17 cellular contexts compared by ENCODE assay signal in the genomic region with DNA sequence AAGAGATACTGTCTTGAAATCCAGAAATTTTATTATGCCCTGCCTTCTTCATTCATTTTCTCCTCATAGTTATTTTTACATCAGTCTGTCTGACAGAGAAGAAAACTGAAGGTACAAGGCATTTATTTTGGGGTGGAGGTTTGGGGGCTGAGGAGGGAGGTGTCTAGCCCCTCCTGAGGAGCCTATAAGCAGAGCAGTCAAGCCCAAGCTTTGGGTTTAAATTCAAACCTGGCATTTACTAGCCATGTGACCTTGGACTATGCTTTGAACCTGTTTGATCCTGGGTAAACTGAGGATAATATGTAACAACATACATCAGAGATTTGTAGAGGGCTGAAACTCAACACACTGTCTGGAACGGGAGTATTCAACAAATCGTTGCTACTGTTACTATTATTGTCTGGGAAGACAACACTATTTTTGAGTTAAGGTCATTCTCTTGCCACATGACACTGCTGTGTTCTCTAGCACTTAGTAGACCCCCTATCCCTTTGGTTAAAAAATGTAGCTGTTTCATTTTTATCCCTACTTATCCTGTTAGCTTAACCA.
A peak's percentile ranks its signal among the peaks of the same experiment; 100 is the strongest.
DNase-seq lines count a peak whose midpoint lies in the region; ATAC-seq, FAIRE-seq and TF ChIP-seq lines count a peak whose summit lies in the region.
"Had no signal": no experiment of that assay in that cellular context is flagged by ENCODE, and none has a peak within 500 bp of the region (broad histone marks: within the 10 kb centered on the region; RNA-seq: fewer than 3 reads in every experiment).

No MANE protein-coding gene starts in this region.

- H3K9me3 ChIP-seq in A549, result no peaks in the 10 kb centered on the region
- no peaks in the 10 kb centered on the region for H3K9me3 ChIP-seq in GM23248 (ENCODE audit: low read depth)
- H3K9me3 ChIP-seq in stomach, result no peaks in the 10 kb centered on the region
- no peaks in the 10 kb centered on the region for H3K9me3 ChIP-seq in kidney (ENCODE audit: control insufficient read depth in 1 of 2, low read length in 2 of 2)

- no peak for FAIRE-seq in A549 (lab: Jason Lieb, UNC)
- no peak for FAIRE-seq in kidney (lab: Jason Lieb, UNC)
- FAIRE-seq: D721Med had no signal

- TF ChIP-seq RAD21 in A549 (conservative IDR thresholded peaks at IDR 0.05 in 1 of 2, IDR thresholded peaks at IDR 0.05 in 1 of 2), result no peak

- no peak for ATAC-seq in A549
- ATAC-seq: GM23338, HCT116 had no signal

- in situ Hi-C loops in GM23248 (cut with MboI), result no loop called here

- TF ChIP-seq EP300 in A549 (IDR thresholded peaks at IDR 0.05) (no peak), stomach (IDR thresholded peaks at IDR 0.05) (no peak)

- WGBS in A549 (ENCODE audit: missing lambda C conversion rate), result 82% methylated on average over 2 of the region's 2 CpGs
- 95 to 98% methylated on average over 2 of the region's 2 CpGs for WGBS in GM23248 (ENCODE audit: low coverage in 1 of 2, low lambda C conversion rate in 2 of 2, missing lambda C conversion rate in 2 of 2), 2 experiments
- WGBS in stomach, 5 donors, result 87 to 93% (median 89%) methylated on average over 2 of the region's 2 CpGs

- no peaks in the 10 kb centered on the region for H3K79me2 ChIP-seq in GM23248 (ENCODE audit: insufficient read depth)

- peaks cover 26% of the 10 kb centered on the region for H3F3A ChIP-seq in GM23248 (ENCODE audit: insufficient read depth)

- H3K27ac ChIP-seq in A549 (peak overlapping the region in 1 of 2 experiments; percentile 19; a peak in 1 of 6 replicates), GM23248 (0 out of 2 replicates have a peak overlapping the region, but pooled peaks have one; percentile 91), epithelial cell of prostate (peak overlapping the region; percentile 90), stomach (peak overlapping the region in 3 of 5 donors; percentile 38 to 82 (median 76)), kidney (ENCODE audit: low read depth in 2 of 2, low read length in 2 of 2) (no peak overlapping the region)

- H3K9me2 ChIP-seq in GM23248 (ENCODE audit: insufficient read depth), result no peaks in the 10 kb centered on the region

- POLR2A ChIA-PET in A549 (lab: Yijun Ruan, JAX), result no interaction called here

- TF ChIP-seq POLR2A in A549 (IDR thresholded peaks at IDR 0.05; ENCODE audit: low read length) (no peak), stomach (IDR thresholded peaks at IDR 0.05) (no peak)

- H3K4me1 ChIP-seq in A549, result peaks cover 24% of the 10 kb centered on the region
- H3K4me1 ChIP-seq in GM23248 (ENCODE audit: insufficient read depth), result peaks cover 17% of the 10 kb centered on the region
- peaks cover 17 to 20% (median 18%) of the 10 kb centered on the region in 4 donors for H3K4me1 ChIP-seq in stomach
- H3K4me1 ChIP-seq in kidney (ENCODE audit: control insufficient read depth in 1 of 2, insufficient read depth in 1 of 2, low read depth in 1 of 2, low read length in 2 of 2), result peaks cover 6 to 20% of the 10 kb centered on the region in 2 donors

- no peak overlapping the region for H2AFZ ChIP-seq in GM23248
- H2AFZ ChIP-seq: GM23338 had no signal

- intact Hi-C loops in stomach (cut with DNase I; ENCODE audit: low total_unique reads), result no loop called here
- intact Hi-C loops in kidney (cut with DNase I), result no loop called here

- H4K20me1 ChIP-seq in GM23248 (ENCODE audit: insufficient read depth), result no peaks in the 10 kb centered on the region

- peak overlapping the region; percentile 48; the same call in 2 of the 3 replicates for H3K4me2 ChIP-seq in A549
- H3K4me2 ChIP-seq in GM23248 (ENCODE audit: unreplicated experiment), result no peak overlapping the region
- H3K4me2 ChIP-seq: GM23338 had no signal

- DNase-seq in A549 (ENCODE audit: low read depth in 1 of 2, low spot score in 1 of 2) (no peak), GM23248 (no peak), epithelial cell of prostate (ENCODE audit: low read depth, low spot score) (no peak), stomach (no peak), GM03348 (ENCODE audit: low spot score) (no peak), kidney (no peak)
- no peak for DNase-seq in stimulated activated naive CD4-positive, alpha-beta T cell (lab: John Stamatoyannopoulos, UW)
- DNase-seq: AML-193; CD4-positive, alpha-beta T cell; MM.1S; NCI-H2081 treated with DMSO at 0.1 percent for 48 hours; NCI-H510A; NCI-H82; PC-3 had no signal

- no peak for TF ChIP-seq CTCF in A549 (IDR thresholded peaks at IDR 0.05)
- no peak for TF ChIP-seq CTCF in stomach (IDR thresholded peaks at IDR 0.05)
- no peak for TF ChIP-seq CTCF in kidney (IDR thresholded peaks at IDR 0.05; ENCODE audit: borderline replicate concordance, extremely low read depth, insufficient read depth)

- H3K4me3 ChIP-seq in A549 (no peak overlapping the region), GM23248 (no peak overlapping the region), stomach (no peak overlapping the region), kidney (ENCODE audit: low read length in 2 of 2) (no peak overlapping the region)
- H3K4me3 ChIP-seq: GM23338 had no signal

- no peaks in the 10 kb centered on the region for H3K27me3 ChIP-seq in GM23248 (replicated peaks; ENCODE audit: insufficient read depth)
- no peaks in the 10 kb centered on the region for H3K27me3 ChIP-seq in stomach

- 0 out of 2 replicates have a peak, but pooled peaks cover under 1% of the 10 kb centered on the region for H3K36me3 ChIP-seq in GM23248 (ENCODE audit: low read depth)
- H3K36me3 ChIP-seq in stomach, result peaks cover 0 to 10% (median 9%) of the 10 kb centered on the region in 4 donors
- no peaks in the 10 kb centered on the region for H3K36me3 ChIP-seq in kidney (ENCODE audit: control insufficient read depth in 1 of 2, insufficient read depth in 2 of 2, low read length in 2 of 2)

- H3K9ac ChIP-seq in GM23248 (no peak overlapping the region), kidney (ENCODE audit: low read length in 2 of 2) (no peak overlapping the region)

- CTCF ChIA-PET in A549 (lab: Yijun Ruan, JAX), result interaction anchor here (1.0 kb wide), 1 partner anchor 18 kb away, joined by 3 read pairs; no protein-coding TSS in a partner anchor

TF ChIP-seq in A549, 52 proteins besides CTCF, POLR2A, EP300 and RAD21:
- TF ChIP-seq NPAS2 (CRISPR knock-in tag; IDR thresholded peaks at IDR 0.05; ENCODE audit: borderline replicate concordance) (no peak), CBX2 (IDR thresholded peaks at IDR 0.05; ENCODE audit: borderline replicate concordance, low read depth) (no peak), CBX8 (IDR thresholded peaks at IDR 0.05) (no peak), NR3C1 (IDR thresholded peaks at IDR 0.05) (no peak), FOSL2 (IDR thresholded peaks at IDR 0.05) (no peak), FOSL2 (CRISPR knock-in tag; IDR thresholded peaks at IDR 0.05) (no peak), TFCP2L1 (CRISPR knock-in tag; IDR thresholded peaks at IDR 0.05) (no peak), SMC3 (IDR thresholded peaks at IDR 0.05) (no peak), ESRRA (IDR thresholded peaks at IDR 0.05; ENCODE audit: borderline replicate concordance, low read length) (no peak), GATA3 (IDR thresholded peaks at IDR 0.05; ENCODE audit: borderline replicate concordance) (no peak), JUNB (IDR thresholded peaks at IDR 0.05) (no peak), CHD4 (IDR thresholded peaks at IDR 0.05; ENCODE audit: borderline replicate concordance) (no peak), FOXS1 (CRISPR knock-in tag; IDR thresholded peaks at IDR 0.05) (no peak), NFE2L2 (conservative IDR thresholded peaks at IDR 0.05; ENCODE audit: low read length) (no peak)
- TF ChIP-seq, protein P1, sequence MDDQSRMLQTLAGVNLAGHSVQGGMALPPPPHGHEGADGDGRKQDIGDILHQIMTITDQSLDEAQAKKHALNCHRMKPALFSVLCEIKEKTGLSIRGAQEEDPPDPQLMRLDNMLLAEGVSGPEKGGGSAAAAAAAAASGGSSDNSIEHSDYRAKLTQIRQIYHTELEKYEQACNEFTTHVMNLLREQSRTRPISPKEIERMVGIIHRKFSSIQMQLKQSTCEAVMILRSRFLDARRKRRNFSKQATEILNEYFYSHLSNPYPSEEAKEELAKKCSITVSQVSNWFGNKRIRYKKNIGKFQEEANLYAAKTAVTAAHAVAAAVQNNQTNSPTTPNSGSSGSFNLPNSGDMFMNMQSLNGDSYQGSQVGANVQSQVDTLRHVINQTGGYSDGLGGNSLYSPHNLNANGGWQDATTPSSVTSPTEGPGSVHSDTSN (IDR thresholded peaks at IDR 0.05), result no peak
- TF ChIP-seq, protein P2, sequence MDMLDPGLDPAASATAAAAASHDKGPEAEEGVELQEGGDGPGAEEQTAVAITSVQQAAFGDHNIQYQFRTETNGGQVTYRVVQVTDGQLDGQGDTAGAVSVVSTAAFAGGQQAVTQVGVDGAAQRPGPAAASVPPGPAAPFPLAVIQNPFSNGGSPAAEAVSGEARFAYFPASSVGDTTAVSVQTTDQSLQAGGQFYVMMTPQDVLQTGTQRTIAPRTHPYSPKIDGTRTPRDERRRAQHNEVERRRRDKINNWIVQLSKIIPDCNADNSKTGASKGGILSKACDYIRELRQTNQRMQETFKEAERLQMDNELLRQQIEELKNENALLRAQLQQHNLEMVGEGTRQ (IDR thresholded peaks at IDR 0.05), result no peak

Comparison
In these comparisons a context has a peak if more than half of its experiments do, and no peak if none do; other contexts are left out.
1. H3K27ac ChIP-seq: peak in GM23248 (single experiment), epithelial cell of prostate (single experiment) and stomach (3 of 5); none in kidney (0 of 2).